Comparison of ENCODE assay signal across 29 cellular contexts in genomic region chr10:121583857-121584256, GRCh38. TPM values are rescaled to one million over a fixed set of nuclear protein-coding genes. Genes with fewer than 3 reads are reported as not detected.
"Had no signal": no experiment of that assay in that cellular context is flagged by ENCODE, and none has a peak within 500 bp of the region (broad histone marks: within the 10 kb centered on the region; RNA-seq: fewer than 3 reads in every experiment).

No MANE protein-coding gene starts in this region.

- H3K9ac ChIP-seq: neural progenitor cell, parathyroid adenoma had no signal

- H3K27ac ChIP-seq: neural progenitor cell, ovary, parathyroid adenoma, psoas muscle, skin epidermis, spleen, suprapubic skin, testis, tibial artery, upper lobe of left lung, vagina had no signal

- FAIRE-seq: urothelium cell line had no signal

- H3K4me2 ChIP-seq: neural progenitor cell, smooth muscle cell had no signal

- H3K9me3 ChIP-seq: ovary, psoas muscle, suprapubic skin, testis, tibial artery, upper lobe of left lung, vagina had no signal

- H3K27me3 ChIP-seq: neural progenitor cell, ovary, spleen, suprapubic skin, testis, tibial artery, upper lobe of left lung, vagina had no signal

- ATAC-seq: naive thymus-derived CD4-positive, alpha-beta T cell; natural killer cell; psoas muscle; right cardiac atrium; sciatic nerve; stimulated activated memory B cell treated with anti-CD40 and anti-IgM and Interleukin-4, amounts not matched to agents 10 μg/mL and 1 μg/mL and 100 μg/mL, for 72 hours; stimulated activated naive CD8-positive, alpha-beta T cell treated with anti-CD3 and anti-CD28 coated beads, Interleukin-15, amount 100 ng/mL, for 72 hours; stimulated activated naive CD8-positive, alpha-beta T cell treated with anti-CD3 and anti-CD28 coated beads, Interleukin-15, Interleukin-2, amounts not matched to agents 100 U/mL and 50 U/mL, for 24 hours had no signal

- H3K4me1 ChIP-seq: parathyroid adenoma, psoas muscle had no signal

- H3K36me3 ChIP-seq: ovary, spleen, suprapubic skin, tibial artery, upper lobe of left lung, vagina had no signal

- DNase-seq: naive thymus-derived CD4-positive, alpha-beta T cell; natural killer cell; occipital lobe; ovary; psoas muscle; right cardiac atrium; spleen; stimulated activated CD4-positive, alpha-beta T cell treated with anti-CD3 and anti-CD28 coated beads, Interleukin-12 subunit alpha, Interleukin-12 subunit beta, amount 100 ng/mL, for 4 hours; stimulated activated CD4-positive, alpha-beta T cell treated with anti-CD3 and anti-CD28 coated beads, Interleukin-1b, Interleukin-23, amount 100 ng/mL, for 48 hours; stimulated activated CD4-positive, alpha-beta T cell treated with anti-CD3 and anti-CD28 coated beads, Interleukin-4, amount 100 ng/mL, for 1 hour; stimulated activated CD4-positive, alpha-beta T cell treated with anti-CD3 and anti-CD28 coated beads, Interleukin-4, amount 100 ng/mL, for 4 hours; stimulated activated CD8-positive, alpha-beta memory T cell treated with anti-CD3 and anti-CD28 coated beads, Interleukin-4, amount 100 ng/mL, for 48 hours; stimulated activated naive CD4-positive, alpha-beta T cell; stimulated activated naive CD8-positive, alpha-beta T cell treated with anti-CD3 and anti-CD28 coated beads, Interleukin-15, amount 100 ng/mL, for 72 hours; stimulated activated naive CD8-positive, alpha-beta T cell treated with anti-CD3 and anti-CD28 coated beads, Interleukin-15, Interleukin-2, amounts not matched to agents 100 U/mL and 50 U/mL, for 24 hours; substantia nigra; testis; tibial artery; trophoblast cell; upper lobe of left lung had no signal

- H2AFZ ChIP-seq: neural progenitor cell, parathyroid adenoma had no signal

- H3K4me3 ChIP-seq: neural progenitor cell, ovary, psoas muscle, skin epidermis, smooth muscle cell, spleen, suprapubic skin, testis, tibial artery, upper lobe of left lung, vagina had no signal

RNA-seq across cellular contexts. Expression of gene FGFR2, which starts 14.4 kb away (rescaled TPM):
- polyA plus RNA-seq: naive thymus-derived CD4-positive, alpha-beta T cell had no signal
